ENCODE assay signal across 1 cellular context in the genomic region with DNA sequence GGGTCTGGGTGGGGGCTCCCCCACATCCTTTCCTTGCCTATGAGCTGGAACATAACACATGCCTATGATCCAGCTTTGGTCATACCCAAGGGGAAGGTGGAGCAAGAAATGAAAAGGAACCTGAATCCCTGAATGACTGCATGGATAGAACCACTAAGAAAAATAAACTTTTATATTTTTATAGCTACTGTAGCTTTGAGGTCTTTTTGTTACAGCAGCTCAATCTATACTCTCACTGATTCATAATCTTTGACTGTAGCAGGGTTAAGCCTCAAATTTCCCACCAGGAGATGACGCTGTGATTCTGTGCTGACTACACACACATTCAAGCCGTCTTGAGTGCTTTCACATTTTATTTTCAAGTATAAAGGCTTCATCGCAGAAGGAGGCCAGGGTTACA.
TF ChIP-seq lines count a peak whose summit lies in the region.

No MANE protein-coding gene starts in this region.

TF ChIP-seq in GM12878, 131 proteins besides CTCF, POLR2A, EP300 and RAD21:
- TF ChIP-seq HDAC2 (IDR thresholded peaks at IDR 0.05), result no peak
- TF ChIP-seq CHD2 (IDR thresholded peaks at IDR 0.05; ENCODE audit: borderline replicate concordance, low read depth, low read length), result no peak
- TF ChIP-seq SPI1 (IDR thresholded peaks at IDR 0.05; ENCODE audit: borderline replicate concordance, insufficient read depth, low read depth, low read length), result no peak
- no peak for TF ChIP-seq PBX3 (IDR thresholded peaks at IDR 0.05; ENCODE audit: insufficient replicate concordance, low read depth, low read length)
- TF ChIP-seq YBX1 (IDR thresholded peaks at IDR 0.05), result no peak
- TF ChIP-seq ZBTB33 (IDR thresholded peaks at IDR 0.05), result no peak
- TF ChIP-seq LARP7 (IDR thresholded peaks at IDR 0.05), result no peak
- TF ChIP-seq STAT1 (conservative IDR thresholded peaks at IDR 0.05), result no peak
- no peak for TF ChIP-seq YY1 (IDR thresholded peaks at IDR 0.05; ENCODE audit: low read depth, low read length)
- no peak for TF ChIP-seq SIN3A (IDR thresholded peaks at IDR 0.05; ENCODE audit: low read depth, low read length)
TF ChIP-seq in GM12878: peak in this region for 0.
